Comparison of ENCODE assay signal across 32 cellular contexts in genomic region chr10:78600121-78600665, GRCh38.
"Had no signal": no experiment of that assay in that cellular context is flagged by ENCODE, and none has a peak within 500 bp of the region (broad histone marks: within the 10 kb centered on the region; RNA-seq: fewer than 3 reads in every experiment).

No MANE protein-coding gene starts in this region.

- H3K9me3 Mint-ChIP-seq: activated B cell treated with CpG ODN at 0.5 μM for 24 hours; activated CD4-positive, alpha-beta T cell treated with anti-CD3 and anti-CD28 coated beads, Interleukin-2, amount 10 ng/mL, durations not matched to agents 24 days and 14 days; activated naive CD4-positive, alpha-beta T cell treated with anti-CD3 and anti-CD28 coated beads for 36 hours; activated T-helper 17 cell treated with anti-CD3 and anti-CD28 coated beads, Interleukin-2, amount 50 U/mL, for 72 hours; brain; T-cell had no signal

- H3K27ac Mint-ChIP-seq: activated B cell treated with CpG ODN at 0.5 μM for 24 hours; activated CD4-positive, alpha-beta T cell treated with anti-CD3 and anti-CD28 coated beads, Interleukin-2, amount 10 ng/mL, durations not matched to agents 24 days and 14 days; activated naive CD4-positive, alpha-beta T cell treated with anti-CD3 and anti-CD28 coated beads for 36 hours; activated naive CD8-positive, alpha-beta T cell; activated T-helper 17 cell treated with anti-CD3 and anti-CD28 coated beads, Interleukin-2, amount 50 U/mL, for 72 hours; brain; T-cell had no signal

- ATAC-seq: Panc1, Right ventricle myocardium inferior, T-cell had no signal

- H3K27ac ChIP-seq: SK-N-MC had no signal

- H3K36me3 Mint-ChIP-seq: activated naive CD8-positive, alpha-beta T cell; brain; T-cell had no signal

- H3K4me1 Mint-ChIP-seq: activated B cell treated with CpG ODN at 0.5 μM for 24 hours; activated T-helper 17 cell treated with anti-CD3 and anti-CD28 coated beads, Interleukin-2, amount 50 U/mL, for 72 hours; T-cell had no signal

- H3K27me3 Mint-ChIP-seq: activated CD4-positive, alpha-beta T cell treated with anti-CD3 and anti-CD28 coated beads, Interleukin-2, amount 10 ng/mL, durations not matched to agents 24 days and 14 days had no signal

- DNase-seq: activated B cell treated with CpG ODN at 0.5 μM for 24 hours; activated CD4-positive, alpha-beta T cell treated with anti-CD3 and anti-CD28 coated beads for 1 hour; activated CD4-positive, alpha-beta T cell treated with anti-CD3 and anti-CD28 coated beads, Interleukin-2, amount 10 ng/mL, durations not matched to agents 24 days and 14 days; activated CD4-positive, alpha-beta T cell treated with anti-CD3 and anti-CD28 coated beads, Interleukin-2, amount 50 U/mL, for 48 hours; activated gamma-delta T cell; activated naive CD4-positive, alpha-beta T cell treated with anti-CD3 and anti-CD28 coated beads for 36 hours; activated T-cell treated with anti-CD3 and anti-CD28 coated beads for 4 hours; activated T-cell treated with anti-CD3 and anti-CD28 coated beads, Interleukin-2, amount 50 U/mL, for 48 hours; amygdala; KG1; NCI-H1092; NCI-H1417; NCI-H1694; NCI-H2029; NCI-H2107; NCI-H2171 treated with DMSO at 0.1 percent for 48 hours; NCI-H345; NCI-H510A; NCI-H526 treated with DMSO at 0.1 percent for 48 hours; NCI-H82; NK-92 treated with Interleukin-12 subunit alpha and Interleukin-12 subunit beta, amount 100 ng/mL, for 24 hours; OCI-M1; RPMI8226; T-cell; T-helper 2 cell; T1000 had no signal

- H3K4me3 Mint-ChIP-seq: activated B cell treated with CpG ODN at 0.5 μM for 24 hours; activated CD4-positive, alpha-beta T cell treated with anti-CD3 and anti-CD28 coated beads, Interleukin-2, amount 10 ng/mL, durations not matched to agents 24 days and 14 days; activated naive CD4-positive, alpha-beta T cell treated with anti-CD3 and anti-CD28 coated beads for 36 hours; activated naive CD8-positive, alpha-beta T cell; activated T-helper 17 cell treated with anti-CD3 and anti-CD28 coated beads, Interleukin-2, amount 50 U/mL, for 72 hours; brain; T-cell had no signal

- H3K4me3 ChIP-seq: SK-N-MC had no signal
